19 cellular contexts compared by ENCODE assay signal in the genomic region with DNA sequence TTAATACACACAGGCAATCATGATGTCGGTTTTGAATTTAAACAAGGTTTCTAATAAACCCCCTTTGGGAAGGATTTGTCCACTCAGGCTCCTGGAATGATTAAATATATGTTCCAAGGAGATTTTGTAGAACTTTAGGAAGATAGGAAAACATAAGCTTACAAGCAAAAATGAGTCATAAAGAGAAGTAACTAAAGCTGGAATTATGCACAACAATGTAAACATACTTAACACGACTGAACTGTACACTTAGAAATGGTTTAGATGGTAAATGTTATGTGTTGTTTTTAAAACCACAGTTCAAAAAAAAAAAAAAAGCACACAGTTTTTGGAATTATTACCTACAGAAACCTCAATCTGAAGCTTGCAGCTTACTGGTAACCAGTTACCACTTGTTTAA.
A peak's percentile ranks its signal among the peaks of the same experiment; 100 is the strongest.
DNase-seq lines count a peak whose midpoint lies in the region; ATAC-seq, FAIRE-seq and TF ChIP-seq lines count a peak whose summit lies in the region.
"Had no signal": no experiment of that assay in that cellular context is flagged by ENCODE, and none has a peak within 500 bp of the region (broad histone marks: within the 10 kb centered on the region; RNA-seq: fewer than 3 reads in every experiment).

No MANE protein-coding gene starts in this region.

- H3K27me3 ChIP-seq in adipocyte (replicated peaks; ENCODE audit: control insufficient read depth, insufficient read depth, low read length): no peaks in the 10 kb centered on the region
- H3K27me3 ChIP-seq in endodermal cell (ENCODE audit: control insufficient read depth, insufficient read depth, low read length, poor library complexity, severe bottlenecking): no peaks in the 10 kb centered on the region
- H3K27me3 ChIP-seq: BLaER1 had no signal

- no peaks in the 10 kb centered on the region for H3K4me1 ChIP-seq in adipocyte (ENCODE audit: control insufficient read depth, insufficient read depth, low read length)
- H3K4me1 ChIP-seq in endodermal cell (ENCODE audit: control insufficient read depth, insufficient read depth, low read length): no peaks in the 10 kb centered on the region
- H3K4me1 ChIP-seq: BLaER1 had no signal

- 80 to 96% methylated on average over 1 to 2 of the region's 2 CpGs for WGBS in endodermal cell (ENCODE audit: insufficient coverage in 1 of 2, insufficient read length in 1 of 2), 2 experiments

- H3K9me3 ChIP-seq in adipocyte (ENCODE audit: control insufficient read depth, low read length): no peaks in the 10 kb centered on the region
- no peaks in the 10 kb centered on the region for H3K9me3 ChIP-seq in endodermal cell (ENCODE audit: control insufficient read depth, low read length)

- FAIRE-seq in H54 (lab: Jason Lieb, UNC): peak; percentile 83
- FAIRE-seq: GM12878, HepG2 had no signal

- no peaks in the 10 kb centered on the region for H3K36me3 Mint-ChIP-seq in endodermal cell (ENCODE audit: low read depth)
- H3K36me3 Mint-ChIP-seq: CD14-positive monocyte; CD4-positive, alpha-beta memory T cell had no signal

- H3K27ac ChIP-seq in endodermal cell (ENCODE audit: low read depth, low read length): peak overlapping the region; percentile 14
- H3K27ac ChIP-seq in coronary artery: no peak overlapping the region
- H3K27ac ChIP-seq: BLaER1 had no signal

- TF ChIP-seq POLR2A in H54 (IDR thresholded peaks at IDR 0.05; ENCODE audit: low read depth, low read length): no peak

- ATAC-seq in HG02759 (IDR thresholded peaks at IDR 0.05; ENCODE audit: unreplicated experiment) (no peak), HG02885 (IDR thresholded peaks at IDR 0.05; ENCODE audit: poor library complexity, unreplicated experiment) (no peak)
- ATAC-seq: GM12878, HepG2 had no signal

- H3K9ac ChIP-seq in adipocyte (ENCODE audit: low read length) (no peak overlapping the region), endodermal cell (ENCODE audit: extremely low read depth, low read length, poor library complexity, severe bottlenecking) (no peak overlapping the region)
- H3K9ac ChIP-seq: BLaER1 had no signal

- no peak for TF ChIP-seq CTCF in endodermal cell (conservative IDR thresholded peaks at IDR 0.05)
- no peak for TF ChIP-seq CTCF in coronary artery (IDR thresholded peaks at IDR 0.05)

- no peak overlapping the region for H3K4me3 ChIP-seq in adipocyte (ENCODE audit: low read length)
- H3K4me3 ChIP-seq in endodermal cell (ENCODE audit: low read length): no peak overlapping the region
- H3K4me3 ChIP-seq in coronary artery: no peak overlapping the region
- H3K4me3 ChIP-seq: BLaER1, GM12878 had no signal

- peaks cover under 1% of the 10 kb centered on the region for H3K9me3 Mint-ChIP-seq in endodermal cell

- peaks cover 5% of the 10 kb centered on the region for H3K4me1 Mint-ChIP-seq in endodermal cell
- H3K4me1 Mint-ChIP-seq: CD14-positive monocyte; CD4-positive, alpha-beta memory T cell had no signal

- no peaks in the 10 kb centered on the region for H3K27me3 Mint-ChIP-seq in endodermal cell (ENCODE audit: insufficient read depth)

- H3K36me3 ChIP-seq in adipocyte (ENCODE audit: control insufficient read depth, insufficient read depth, low read length, severe bottlenecking) (no peaks in the 10 kb centered on the region), endodermal cell (ENCODE audit: control insufficient read depth, insufficient read depth, low read length) (no peaks in the 10 kb centered on the region)
- H3K36me3 ChIP-seq: BLaER1 had no signal

- H3K4me3 Mint-ChIP-seq in endodermal cell: no peak overlapping the region
- H3K4me3 Mint-ChIP-seq: CD14-positive monocyte; CD4-positive, alpha-beta memory T cell; H9 had no signal

- no peak overlapping the region for H3K27ac Mint-ChIP-seq in endodermal cell
- H3K27ac Mint-ChIP-seq: CD14-positive monocyte; CD4-positive, alpha-beta memory T cell; H9 had no signal

- DNase-seq in H54 (ENCODE audit: insufficient read length, low spot score) (no peak), adipocyte (ENCODE audit: low read depth) (peak; percentile 34), endodermal cell (no peak), iris pigment epithelial cell (ENCODE audit: low read depth) (peak; percentile 2), coronary artery (ENCODE audit: low spot score) (no peak)
- DNase-seq in activated effector memory CD4-positive, alpha-beta T cell treated with Interleukin-2 at 50 U/mL for 16 hours: no peak
- DNase-seq: 8988T; CD4-positive, alpha-beta memory T cell; DMS153; DMS79; GF-D8; GOT3; H9 had no signal

Comparison
In these comparisons a context has a peak if more than half of its experiments do, and no peak if none do; other contexts are left out.
1. DNase-seq: peak in adipocyte (single experiment) and iris pigment epithelial cell (single experiment); none in H54 (single experiment), endodermal cell (single experiment), activated effector memory CD4-positive, alpha-beta T cell treated with Interleukin-2 at 50 U/mL for 16 hours (single experiment) and coronary artery (single experiment).